In the genomic region with DNA sequence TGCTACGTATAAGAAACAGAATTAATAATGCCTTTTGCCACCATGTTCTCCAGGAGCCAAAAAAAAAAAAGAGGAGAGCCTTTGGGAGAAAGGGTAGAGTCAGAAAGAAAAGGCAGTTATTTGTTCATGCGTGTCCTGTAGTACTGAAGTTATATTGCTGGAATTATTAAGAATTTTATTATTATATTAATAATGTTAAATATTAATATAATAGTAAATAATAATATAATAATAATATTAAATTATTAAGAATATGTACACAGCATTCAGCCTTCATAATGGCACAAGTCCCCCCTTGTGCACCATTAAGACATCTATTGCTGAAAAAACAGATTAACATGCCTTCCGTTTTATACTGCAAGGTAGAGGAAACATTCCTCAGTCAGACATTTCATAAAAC, we compare ENCODE assay signal across 4 cellular contexts. TPM values are rescaled to one million over a fixed set of nuclear protein-coding genes. Genes with fewer than 3 reads are reported as not detected.
"Had no signal": no experiment of that assay in that cellular context is flagged by ENCODE, and none has a peak within 500 bp of the region (broad histone marks: within the 10 kb centered on the region; RNA-seq: fewer than 3 reads in every experiment).

No MANE protein-coding gene starts in this region.

- ATAC-seq: GM12878 had no signal

- DNase-seq: GDM1, GF-D8 had no signal

RNA-seq across cellular contexts. Expression of a gene that starts 8.1 kb away (rescaled TPM):
- total RNA-seq: G401 had no signal

RNA-seq across cellular contexts. Expression of a gene that starts 31.1 kb away (rescaled TPM):
- total RNA-seq: G401 had no signal

RNA-seq across cellular contexts. Expression of a gene that starts 40.6 kb away (rescaled TPM):
- total RNA-seq: G401 had no signal
